In the genomic region with DNA sequence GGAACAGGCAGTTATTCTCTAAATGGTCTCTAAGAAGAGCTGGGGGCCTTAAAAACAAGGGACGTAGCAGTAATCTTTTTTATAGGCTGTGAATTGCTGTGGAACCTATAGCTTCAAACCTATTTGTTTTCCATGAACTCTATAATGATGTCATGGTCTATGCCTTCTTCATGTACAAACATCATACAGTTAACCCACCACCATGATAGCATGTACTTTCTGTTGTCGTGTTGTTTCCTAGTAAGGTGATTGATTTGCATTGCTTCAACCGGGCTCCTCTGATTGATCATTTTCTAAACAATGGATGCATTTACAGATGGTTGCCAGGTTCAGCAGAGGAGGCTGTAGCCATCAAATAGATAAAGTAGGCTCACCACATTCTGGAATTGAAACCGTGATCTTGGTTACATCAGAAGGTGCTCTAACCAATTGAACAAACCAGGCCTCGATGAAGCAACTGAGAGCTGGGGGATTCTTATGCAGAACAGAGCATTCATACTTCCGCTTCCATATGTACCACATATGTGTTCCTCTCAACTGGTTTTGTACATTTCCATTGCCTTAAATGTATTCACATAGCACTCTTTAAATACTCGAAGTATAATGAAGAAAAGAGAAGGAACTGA, we compare ENCODE assay signal across 10 cellular contexts. TPM values are rescaled to one million over a fixed set of nuclear protein-coding genes. Genes with fewer than 3 reads are reported as not detected.
DNase-seq lines count a peak whose midpoint lies in the region; ATAC-seq, FAIRE-seq and TF ChIP-seq lines count a peak whose summit lies in the region.
"Had no signal": no experiment of that assay in that cellular context is flagged by ENCODE, and none has a peak within 500 bp of the region (broad histone marks: within the 10 kb centered on the region; RNA-seq: fewer than 3 reads in every experiment).

No MANE protein-coding gene starts in this region.

- TF ChIP-seq CTCF in GM12878 (IDR thresholded peaks at IDR 0.05 in 2 of 3, conservative IDR thresholded peaks at IDR 0.05 in 1 of 3; ENCODE audit: control insufficient read depth in 2 of 3, extremely low read depth in 1 of 3, insufficient read depth in 1 of 3, low read depth in 3 of 3, low read length in 3 of 3) (no peak), transverse colon (IDR thresholded peaks at IDR 0.05) (no peak)

- no TSS peak for BruUV-seq in GM12878 (replicated peaks; lab: Mats Ljungman, UMichigan)

- no peaks in the 10 kb centered on the region for H3K27me3 ChIP-seq in GM12878 (replicated peaks in 1 of 2; ENCODE audit: control insufficient read depth in 2 of 2, insufficient read depth in 2 of 2, low read length in 1 of 2)
- H3K27me3 ChIP-seq in transverse colon = no peaks in the 10 kb centered on the region
- no peaks in the 10 kb centered on the region for H3K27me3 ChIP-seq in MG63

- peak; percentile 72 to 81 for TF ChIP-seq EP300 in GM12878 (IDR thresholded peaks at IDR 0.05; ENCODE audit: borderline replicate concordance in 1 of 2, control insufficient read depth in 1 of 2, low read depth in 2 of 2, low read length in 2 of 2)
- TF ChIP-seq EP300 in transverse colon (IDR thresholded peaks at IDR 0.05; ENCODE audit: low read depth) = no peak

- FAIRE-seq in GM12878 (lab: Jason Lieb, UNC) = peak; percentile 83

- POLR2A ChIA-PET in GM12878 (lab: Charles Lee) = interaction anchor here (0.6 to 1.6 kb wide), 6 partner anchors 8 to 1684 kb away, joined by 3 to 7 read pairs (median 4); partner anchors contain the start of gene PCNX1

- in situ Hi-C loops in GM12878 (cut with MboI) (no loop called here), transverse colon (cut with MboI; ENCODE audit: low pct_ligation_motif_present in 1 of 4, low pct_unique_long_range_greater_than_20kb in 1 of 4, low sequenced_read_pairs in 3 of 4) (no loop called here)

- peak; percentile 84 for DNase-seq in GM12878 (ENCODE audit: low read depth, low spot score)
- DNase-seq in activated CD8-positive, alpha-beta memory T cell treated with anti-CD3 and anti-CD28 coated beads, Interleukin-2, amount 50 U/mL, for 4 hours = no peak
- DNase-seq in UCSD-AML1 (lab: John Stamatoyannopoulos, UW; ENCODE audit: unreplicated experiment) = no peak
- DNase-seq in transverse colon = no peak
- no peak for DNase-seq in MG63
- DNase-seq: left ventricle myocardium superior, OCI-M1 had no signal

- no peak for TF ChIP-seq POLR2A in GM12878 (IDR thresholded peaks at IDR 0.05; ENCODE audit: low read depth, low read length)
- no peak for TF ChIP-seq POLR2A in transverse colon (IDR thresholded peaks at IDR 0.05)

- H3K4me3 ChIP-seq in GM12878 = no peak overlapping the region; the same call in 1 of the 2 replicates
- H3K4me3 ChIP-seq in transverse colon = no peak overlapping the region
- no peak overlapping the region for H3K4me3 ChIP-seq in MG63

- 39% methylated on average over 7 of the region's 7 CpGs for WGBS in GM12878 (ENCODE audit: insufficient coverage, insufficient replicate concordance, low lambda C conversion rate, missing lambda C conversion rate)
- WGBS in transverse colon (ENCODE audit: low coverage in 1 of 2), 2 donors = 72 to 78% methylated on average over 5 to 7 of the region's 7 CpGs

- no peaks in the 10 kb centered on the region for H3K9me3 ChIP-seq in GM12878 (replicated peaks; ENCODE audit: control insufficient read depth, insufficient read depth, low read length)
- no peaks in the 10 kb centered on the region for H3K9me3 ChIP-seq in transverse colon
- H3K9me3 ChIP-seq in MG63 = no peaks in the 10 kb centered on the region

- intact Hi-C loops in GM12878 (cut with micrococcal nuclease; ENCODE audit: unreplicated experiment) = loop anchor here (1.0 kb wide), 1 partner anchor 26 kb away; the partner anchor contains the start of gene PCNX1
- intact Hi-C loops in transverse colon (cut with DNase I; ENCODE audit: low total_unique reads) = no loop called here

- H3K36me3 ChIP-seq in GM12878 (ENCODE audit: control insufficient read depth in 2 of 2, insufficient read depth in 2 of 2, low read length in 1 of 2) = no peaks in the 10 kb centered on the region
- no peaks in the 10 kb centered on the region for H3K36me3 ChIP-seq in transverse colon
- no peaks in the 10 kb centered on the region for H3K36me3 ChIP-seq in MG63

- no peak overlapping the region; the same call in 1 of the 2 replicates for H2AFZ ChIP-seq in GM12878 (ENCODE audit: control insufficient read depth, low read depth, low read length)

- H3K4me1 ChIP-seq in GM12878 (ENCODE audit: control insufficient read depth, insufficient read depth, low read length) (peaks cover 57% of the 10 kb centered on the region), transverse colon (peaks cover 0 to 14% (median under 1%) of the 10 kb centered on the region in 4 donors)

- CTCF ChIA-PET in GM12878 (lab: Yijun Ruan, JAX) = interaction anchor here (1.0 to 8.4 kb wide), 9 partner anchors 9 to 90 kb away, joined by 3 to 46 read pairs (median 5); partner anchors contain the start of gene PCNX1

- H3K4me2 ChIP-seq in GM12878 (ENCODE audit: control insufficient read depth, insufficient read depth) = peak overlapping the region; percentile 72

- H3K9ac ChIP-seq in GM12878 (ENCODE audit: control insufficient read depth, insufficient read depth, low read length) = no peak overlapping the region

- H3K27ac ChIP-seq in GM12878 (ENCODE audit: control insufficient read depth, insufficient read depth) = peak overlapping the region; percentile 43
- H3K27ac ChIP-seq in transverse colon = no peak overlapping the region

- no peaks in the 10 kb centered on the region for H4K20me1 ChIP-seq in GM12878 (ENCODE audit: control insufficient read depth, insufficient read depth)

- TF ChIP-seq RAD21 in GM12878 (IDR thresholded peaks at IDR 0.05; ENCODE audit: insufficient read depth, low read depth, low read length) = no peak

- SMC1A ChIA-PET in GM12878 (lab: Charles Lee; ENCODE audit: uncharacterized antibody, unreplicated experiment) = interaction anchor here (0.7 to 9.8 kb wide), 16 partner anchors 9 to 90 kb away, joined by 3 to 89 read pairs (median 6); partner anchors contain the start of gene PCNX1

- ATAC-seq in GM18499 (IDR thresholded peaks at IDR 0.05; ENCODE audit: insufficient read depth, unreplicated experiment) (peak; percentile 72), GM21526 (IDR thresholded peaks at IDR 0.05; ENCODE audit: low FRiP score, unreplicated experiment) (peak; percentile 46), HG03354 (IDR thresholded peaks at IDR 0.05; ENCODE audit: poor library complexity, severe bottlenecking, unreplicated experiment) (peak; percentile 74), GM12878 (peak; percentile 81)
- ATAC-seq: left ventricle myocardium superior had no signal

- RAD21 ChIA-PET in GM12878 (lab: Charles Lee; ENCODE audit: unreplicated experiment) = interaction anchor here (1.0 to 1.5 kb wide), 5 partner anchors 10 to 53 kb away, joined by 3 to 5 read pairs (median 4); partner anchors contain the start of gene PCNX1

- H3K79me2 ChIP-seq in GM12878 (ENCODE audit: control insufficient read depth, insufficient read depth, low read length) = no peaks in the 10 kb centered on the region

TF ChIP-seq in GM12878, 131 proteins besides CTCF, POLR2A, EP300 and RAD21 (continues in another document):
- TF ChIP-seq NFIC (IDR thresholded peaks at IDR 0.05; ENCODE audit: low read depth, low read length) (peak; percentile 74), E2F4 (IDR thresholded peaks at IDR 0.05; ENCODE audit: low read depth, low read length) (no peak), ZNF622 (IDR thresholded peaks at IDR 0.05) (no peak), FOXK2 (IDR thresholded peaks at IDR 0.05) (no peak), SIN3A (IDR thresholded peaks at IDR 0.05; ENCODE audit: low read depth, low read length) (no peak)
- TF ChIP-seq, protein P1, sequence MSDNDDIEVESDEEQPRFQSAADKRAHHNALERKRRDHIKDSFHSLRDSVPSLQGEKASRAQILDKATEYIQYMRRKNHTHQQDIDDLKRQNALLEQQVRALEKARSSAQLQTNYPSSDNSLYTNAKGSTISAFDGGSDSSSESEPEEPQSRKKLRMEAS (IDR thresholded peaks at IDR 0.05; ENCODE audit: low read depth, low read length) = no peak

RNA-seq across cellular contexts. Expression of gene PCNX1, which starts 25.6 kb away (rescaled TPM):
- 260 and 270 TPM in 2 replicates for total RNA-seq in GM12878 (2013; cell fraction: nucleolus; rRNA removed)
- total RNA-seq in GM12878 (2014; rRNA removed) (40.4 and 46.5 TPM in 2 replicates), GM12878 (2014; rRNA removed; fragmentation: Illumina TruSeq; extraction: Trizol) (44.3 and 47.1 TPM in 2 replicates), GM12878 (2021) (34.3 and 40.3 TPM in 2 replicates), transverse colon (10 to 100 TPM; 15.0 to 64.6 (median 46.0) TPM)
- 6.6 TPM for polyA plus RNA-seq in GM12878 (2011; ENCODE audit: low read depth)
- polyA plus RNA-seq in GM12878 (2011; rRNA removed) (53.9 and 54.8 TPM in 2 replicates), GM12878 (2014; fragmentation: Illumina TruSeq; extraction: Trizol) (23.5 and 33.8 TPM in 2 replicates), GM12878 (2014; fragmentation: Nextera tagmentation; extraction: Ambion mirVana) (1 to 10 TPM; 4.6 to 5.1 TPM), GM12878 (2014; rRNA removed) (16.3 and 17.5 TPM in 2 replicates), GM12878 (2016; fragmentation: Nextera tagmentation; extraction: Ambion mirVana) (1 to 10 TPM; 5.2 to 9.3 TPM)
- 35.8 and 41.0 TPM in 2 replicates for polyA plus RNA-seq in GM12878 (2011; cell fraction: cytosol; rRNA removed)
- 70.6 and 74.4 TPM in 2 replicates for polyA plus RNA-seq in GM12878 (2011; cell fraction: nucleus; rRNA removed)
- polyA plus RNA-seq in GM12878 (2012) = 9.6 and 11.2 TPM in 2 replicates
- 136 and 171 TPM in 2 replicates for polyA minus RNA-seq in GM12878 (2011; rRNA and poly(A)+ RNA removed)
- polyA minus RNA-seq in GM12878 (2011; cell fraction: cytosol; rRNA and poly(A)+ RNA removed) = 46.5 and 51.5 TPM in 2 replicates
- 103 and 146 TPM in 2 replicates for polyA minus RNA-seq in GM12878 (2011; cell fraction: nucleus; rRNA and poly(A)+ RNA removed)
- total RNA-seq in MG63 (2014; rRNA removed; shearing (Covaris generic); ENCODE audit: low replicate concordance) = 25.4 TPM in 2 replicates
